Comparison of ENCODE assay signal across 21 cellular contexts in genomic region chr14:54603362-54603761, GRCh38. TPM values are rescaled to one million over a fixed set of nuclear protein-coding genes. Genes with fewer than 3 reads are reported as not detected.
DNase-seq lines count a peak whose midpoint lies in the region; ATAC-seq, FAIRE-seq and TF ChIP-seq lines count a peak whose summit lies in the region.
"Had no signal": no experiment of that assay in that cellular context is flagged by ENCODE, and none has a peak within 500 bp of the region (broad histone marks: within the 10 kb centered on the region; RNA-seq: fewer than 3 reads in every experiment).

No MANE protein-coding gene starts in this region.

- in situ Hi-C loops in HepG2 (cut with HindIII; ENCODE audit: extremely low pct_ligation_motif_present, low pct_unique_long_range_greater_than_20kb), result no loop called here

- WGBS in liver, result 32% methylated on average over 1 of the region's 1 CpG
- WGBS in HepG2 (ENCODE audit: low lambda C conversion rate), result 67% methylated on average over 1 of the region's 1 CpG

- peaks cover 2% of the 10 kb centered on the region for H3K36me3 Mint-ChIP-seq in astrocyte (ENCODE audit: low read depth, unreplicated experiment)
- H3K36me3 Mint-ChIP-seq: naive thymus-derived CD8-positive, alpha-beta T cell had no signal

- no peak for FAIRE-seq in HepG2 (lab: Jason Lieb, UNC)
- FAIRE-seq in astrocyte (lab: Jason Lieb, UNC), result peak; percentile 39
- FAIRE-seq: GM19239 had no signal

- TF ChIP-seq POLR2A in HepG2 (IDR thresholded peaks at IDR 0.05; ENCODE audit: insufficient read depth in 1 of 2, low read depth in 2 of 2, low read length in 2 of 2), result no peak

- peaks cover 47% of the 10 kb centered on the region for H3K79me2 ChIP-seq in HepG2 (ENCODE audit: insufficient read depth, low read length)
- H3K79me2 ChIP-seq in astrocyte (ENCODE audit: insufficient read depth, low read length), result peaks cover 69% of the 10 kb centered on the region

- TF ChIP-seq EP300 in HepG2 (IDR thresholded peaks at IDR 0.05; ENCODE audit: low read depth in 2 of 2, low read length in 2 of 2) (no peak), HepG2 (CRISPR knock-in tag; IDR thresholded peaks at IDR 0.05; ENCODE audit: borderline replicate concordance) (no peak)

- POLR2A ChIA-PET in HepG2 (lab: Yijun Ruan, JAX), result no interaction called here

- H3K27ac Mint-ChIP-seq in astrocyte (ENCODE audit: unreplicated experiment), result peak overlapping the region; percentile 73
- H3K27ac Mint-ChIP-seq: activated CD4-positive, alpha-beta T cell treated with anti-CD3 and anti-CD28 coated beads, Interleukin-2, amount 10 ng/mL, durations not matched to agents 7 days and 5 days; activated naive CD8-positive, alpha-beta T cell treated with anti-CD3 and anti-CD28 coated beads, Interleukin-2, amount 10 ng/mL, durations not matched to agents 7 days and 5 days; naive thymus-derived CD8-positive, alpha-beta T cell had no signal

- TF ChIP-seq RAD21 in liver (IDR thresholded peaks at IDR 0.05), result no peak
- TF ChIP-seq RAD21 in HepG2 (CRISPR knock-in tag; IDR thresholded peaks at IDR 0.05), result no peak

- H3K9ac ChIP-seq in liver (ENCODE audit: low read depth in 1 of 2, low read length in 2 of 2) (no peak overlapping the region), HepG2 (ENCODE audit: insufficient read depth, low read depth, low read length) (no peak overlapping the region), astrocyte (ENCODE audit: low read length) (no peak overlapping the region)

- H3K36me3 ChIP-seq in liver (ENCODE audit: control insufficient read depth in 4 of 4, insufficient read depth in 3 of 4, low read depth in 1 of 4, low read length in 3 of 4) (no peaks in the 10 kb centered on the region), HepG2 (replicated peaks in 1 of 2; ENCODE audit: control insufficient read depth in 1 of 2, insufficient read depth in 2 of 2, low read length in 2 of 2) (peaks cover 5 to 11% of the 10 kb centered on the region in 2 experiments; a peak in 4 of 5 replicates), astrocyte (ENCODE audit: insufficient read depth, low read length) (no peaks in the 10 kb centered on the region), BE2C (no peaks in the 10 kb centered on the region)
- H3K36me3 ChIP-seq: left lung, prostate gland, thoracic aorta had no signal

- CTCF ChIA-PET in HepG2 (lab: Yijun Ruan, JAX; ENCODE audit: low intra/inter-chr PET ratio, low total read pairs), result no interaction called here

- no peaks in the 10 kb centered on the region for H3K27me3 Mint-ChIP-seq in astrocyte (ENCODE audit: low read depth, unreplicated experiment)

- BruUV-seq in HepG2 (replicated peaks; lab: Mats Ljungman, UMichigan), result no TSS peak

- H3K9me3 ChIP-seq in liver (ENCODE audit: control insufficient read depth in 4 of 4, low read length in 3 of 4), result no peaks in the 10 kb centered on the region
- no peaks in the 10 kb centered on the region for H3K9me3 ChIP-seq in HepG2 (ENCODE audit: low read length)
- no peaks in the 10 kb centered on the region for H3K9me3 ChIP-seq in astrocyte (ENCODE audit: insufficient read depth, low read depth, low read length)
- H3K9me3 ChIP-seq in BE2C, result no peaks in the 10 kb centered on the region
- H3K9me3 ChIP-seq: left lung, prostate gland, thoracic aorta had no signal

- H4K20me1 ChIP-seq in HepG2 (ENCODE audit: insufficient read depth, low read length) (peaks cover 6% of the 10 kb centered on the region), astrocyte (ENCODE audit: insufficient read depth, low read length) (peaks cover 45% of the 10 kb centered on the region)

- H3K4me1 ChIP-seq in liver (ENCODE audit: control insufficient read depth in 4 of 4, insufficient read depth in 4 of 4, low read length in 3 of 4) (peaks cover 0 to 7% (median 1%) of the 10 kb centered on the region in 4 donors), HepG2 (ENCODE audit: insufficient read depth, low read length) (peaks cover 35% of the 10 kb centered on the region), astrocyte (ENCODE audit: insufficient read depth, low read length) (peaks cover 22% of the 10 kb centered on the region), BE2C (no peaks in the 10 kb centered on the region)
- H3K4me1 ChIP-seq: prostate gland had no signal

- no peak overlapping the region for H3K27ac ChIP-seq in liver (ENCODE audit: low read depth in 1 of 2, low read length in 2 of 2)
- H3K27ac ChIP-seq in HepG2 (ENCODE audit: extremely low read length, insufficient read depth, low read length), result no peak overlapping the region
- H3K27ac ChIP-seq in astrocyte (ENCODE audit: low read depth, low read length), result no peak overlapping the region
- H3K27ac ChIP-seq: HL-60, left lung, prostate gland, thoracic aorta had no signal

- H3K27me3 ChIP-seq in liver (ENCODE audit: control insufficient read depth in 4 of 4, insufficient read depth in 4 of 4, low read length in 3 of 4) (no peaks in the 10 kb centered on the region), HepG2 (ENCODE audit: control insufficient read depth in 1 of 2, insufficient read depth in 2 of 2, low read length in 2 of 2) (no peaks in the 10 kb centered on the region), astrocyte (ENCODE audit: insufficient read depth, low read length) (no peaks in the 10 kb centered on the region), BE2C (peaks cover 8% of the 10 kb centered on the region)
- H3K27me3 ChIP-seq: left lung had no signal

- no peak overlapping the region for H3K4me3 Mint-ChIP-seq in astrocyte (ENCODE audit: unreplicated experiment)
- H3K4me3 Mint-ChIP-seq: activated CD4-positive, alpha-beta T cell treated with anti-CD3 and anti-CD28 coated beads, Interleukin-2, amount 10 ng/mL, durations not matched to agents 7 days and 5 days; activated naive CD8-positive, alpha-beta T cell treated with anti-CD3 and anti-CD28 coated beads, Interleukin-2, amount 10 ng/mL, durations not matched to agents 7 days and 5 days; naive thymus-derived CD8-positive, alpha-beta T cell had no signal

- peaks cover 63% of the 10 kb centered on the region for H3K4me1 Mint-ChIP-seq in astrocyte (ENCODE audit: low read depth, unreplicated experiment)
- H3K4me1 Mint-ChIP-seq: activated CD4-positive, alpha-beta T cell treated with anti-CD3 and anti-CD28 coated beads, Interleukin-2, amount 10 ng/mL, durations not matched to agents 7 days and 5 days; activated naive CD8-positive, alpha-beta T cell treated with anti-CD3 and anti-CD28 coated beads, Interleukin-2, amount 10 ng/mL, durations not matched to agents 7 days and 5 days; naive thymus-derived CD8-positive, alpha-beta T cell had no signal

- intact Hi-C loops in HepG2 (cut with micrococcal nuclease; ENCODE audit: unreplicated experiment), result no loop called here

- TF ChIP-seq CTCF in liver (IDR thresholded peaks at IDR 0.05; ENCODE audit: low read depth, low read length, missing input control), result no peak
- no peak for TF ChIP-seq CTCF in HepG2 (CRISPR knock-in tag; IDR thresholded peaks at IDR 0.05)
- no peak for TF ChIP-seq CTCF in astrocyte (IDR thresholded peaks at IDR 0.05; ENCODE audit: insufficient read depth, low read depth, low read length)
- TF ChIP-seq CTCF in BE2C (IDR thresholded peaks at IDR 0.05; ENCODE audit: low read depth, low read length), result no peak

- H3K4me3 ChIP-seq in liver (ENCODE audit: low read depth in 1 of 3, low read length in 3 of 3), result no peak overlapping the region
- H3K4me3 ChIP-seq in HepG2 (replicated peaks in 1 of 3; ENCODE audit: insufficient read depth in 1 of 3, low read depth in 2 of 3, low read length in 3 of 3), result no peak overlapping the region
- no peak overlapping the region for H3K4me3 ChIP-seq in astrocyte (ENCODE audit: insufficient read depth, low read depth, low read length)
- no peak overlapping the region for H3K4me3 ChIP-seq in BE2C (ENCODE audit: low read depth, low read length)
- H3K4me3 ChIP-seq: left lung, prostate gland, thoracic aorta had no signal

- no peak overlapping the region for H3K4me2 ChIP-seq in HepG2 (ENCODE audit: low read depth, low read length)
- H3K4me2 ChIP-seq in astrocyte (ENCODE audit: low read length), result no peak overlapping the region

- no peak overlapping the region for H2AFZ ChIP-seq in HepG2 (ENCODE audit: low read length)
- H2AFZ ChIP-seq in astrocyte (ENCODE audit: low read depth, low read length), result no peak overlapping the region

- DNase-seq in HepG2 (ENCODE audit: low spot score) (no peak), astrocyte (ENCODE audit: low read depth) (peak; percentile 64), glomerular visceral epithelial cell (ENCODE audit: extremely low spot score) (peak; percentile 40), LoVo (ENCODE audit: low spot score) (no peak), midbrain (lab: John Stamatoyannopoulos, UW) (no peak), BE2C (no peak), foreskin melanocyte (no peak)
- DNase-seq: activated CD4-positive, alpha-beta T cell treated with anti-CD3 and anti-CD28 coated beads, Interleukin-2, amount 10 ng/mL, durations not matched to agents 7 days and 5 days; activated naive CD8-positive, alpha-beta T cell treated with anti-CD3 and anti-CD28 coated beads, Interleukin-2, amount 10 ng/mL, durations not matched to agents 7 days and 5 days; hypothalamus; left lung; MM.1S; naive thymus-derived CD8-positive, alpha-beta T cell; NCI-H2029 treated with DMSO at 0.1 percent for 48 hours; T-helper 9 cell had no signal

- ATAC-seq in HepG2, result no peak
- ATAC-seq: left lung; naive thymus-derived CD8-positive, alpha-beta T cell; Right ventricle myocardium inferior had no signal

- no peaks in the 10 kb centered on the region for H3K9me3 Mint-ChIP-seq in astrocyte (ENCODE audit: unreplicated experiment)
- H3K9me3 Mint-ChIP-seq: activated CD4-positive, alpha-beta T cell treated with anti-CD3 and anti-CD28 coated beads, Interleukin-2, amount 10 ng/mL, durations not matched to agents 7 days and 5 days; naive thymus-derived CD8-positive, alpha-beta T cell had no signal

RNA-seq across cellular contexts. Expression of gene SAMD4A, which starts 36.4 kb away (rescaled TPM):
- total RNA-seq in liver (10 to 100 TPM in 1 of 2 donors, 1 to 10 TPM in 1; 4.3 to 17.8 TPM), HepG2 (2016; rRNA removed; fragmentation: Illumina TruSeq; extraction: Trizol) (6.9 and 13.0 TPM in 2 replicates), astrocyte (68.2 and 69.0 TPM in 2 replicates)
- polyA plus RNA-seq in liver (10 to 100 TPM in 1 of 2 donors, 1 to 10 TPM in 1; 5.1 to 11.2 TPM), HepG2 (2011; rRNA removed) (11.7 and 11.8 TPM in 2 replicates)
- total RNA-seq in HepG2 (2016; cell fraction: cytosol; rRNA removed; fragmentation: Illumina TruSeq; extraction: Trizol; ENCODE audit: low read depth), result 38.3 and 41.9 TPM in 2 replicates
- 6.5 and 11.9 TPM in 2 replicates for total RNA-seq in HepG2 (2016; cell fraction: insoluble cytoplasmic fraction; rRNA removed; fragmentation: Illumina TruSeq; extraction: Trizol)
- 12.3 and 13.3 TPM in 2 replicates for total RNA-seq in HepG2 (2016; cell fraction: membrane; rRNA removed; fragmentation: Illumina TruSeq; extraction: Trizol)
- 24.4 and 25.8 TPM in 2 replicates for total RNA-seq in HepG2 (2016; cell fraction: nucleus; rRNA removed; fragmentation: Illumina TruSeq; extraction: Trizol)
- polyA plus RNA-seq in HepG2 (2011; cell fraction: cytosol; rRNA removed), result 4.9 and 6.1 TPM in 2 replicates
- polyA plus RNA-seq in HepG2 (2011; cell fraction: nucleus; rRNA removed), result 89.4 and 113 TPM in 2 replicates
- polyA plus RNA-seq in HepG2 (2012), result 22.3 and 23.9 TPM in 2 replicates
- polyA plus RNA-seq in HepG2 (2016; cell fraction: cytosol; fragmentation: Illumina TruSeq; extraction: Trizol; ENCODE audit: low read depth), result 1.5 and 1.9 TPM in 2 replicates
- 5.1 and 6.3 TPM in 2 replicates for polyA plus RNA-seq in HepG2 (2016; cell fraction: insoluble cytoplasmic fraction; fragmentation: Illumina TruSeq; extraction: Trizol; ENCODE audit: low read depth)
- 3.2 and 3.3 TPM in 2 replicates for polyA plus RNA-seq in HepG2 (2016; cell fraction: membrane; fragmentation: Illumina TruSeq; extraction: Trizol; ENCODE audit: low read depth)
- 31.5 and 34.6 TPM in 2 replicates for polyA plus RNA-seq in HepG2 (2016; cell fraction: nucleus; fragmentation: Illumina TruSeq; extraction: Trizol; ENCODE audit: insufficient read depth, low read depth)
- polyA minus RNA-seq in HepG2 (2011; rRNA and poly(A)+ RNA removed; ENCODE audit: low replicate concordance), result 3.0 and 40.6 TPM in 2 replicates
- polyA minus RNA-seq in HepG2 (2011; cell fraction: cytosol; rRNA and poly(A)+ RNA removed), result 26.1 and 26.2 TPM in 2 replicates
- 112 and 120 TPM in 2 replicates for polyA minus RNA-seq in HepG2 (2011; cell fraction: nucleus; rRNA and poly(A)+ RNA removed)
- 0.56 TPM for polyA plus RNA-seq in BE2C (2012; ENCODE audit: insufficient read depth, insufficient read length, low read depth)
- polyA plus RNA-seq: naive thymus-derived CD8-positive, alpha-beta T cell had no signal

Comparison
In these comparisons a context has a peak if more than half of its experiments do, and no peak if none do; other contexts are left out.
1. DNase-seq: peak in astrocyte (single experiment) and glomerular visceral epithelial cell (single experiment); none in HepG2 (single experiment), LoVo (single experiment), midbrain (single experiment), BE2C (single experiment) and foreskin melanocyte (single experiment).